Comparison of ENCODE assay signal across 9 cellular contexts in the genomic region with DNA sequence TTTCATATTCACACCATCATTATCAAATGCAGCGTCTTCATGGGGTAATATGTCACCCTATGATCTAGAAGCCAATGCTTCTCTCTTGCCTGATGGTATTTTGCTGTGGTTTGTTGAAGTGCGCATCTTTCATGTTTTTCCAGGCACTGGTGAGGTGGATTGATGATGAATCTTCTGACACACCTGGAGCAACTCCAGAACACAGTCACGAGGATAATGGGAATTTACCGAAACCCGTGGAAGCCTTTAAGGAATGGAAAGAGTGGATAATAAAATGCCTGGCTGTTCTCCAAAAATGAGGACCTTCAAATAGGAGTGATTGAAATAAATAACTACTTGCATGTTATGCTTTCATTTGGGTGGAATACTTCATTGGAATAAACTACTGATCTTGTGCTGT. TPM values are rescaled to one million over a fixed set of nuclear protein-coding genes. Genes with fewer than 3 reads are reported as not detected.
DNase-seq lines count a peak whose midpoint lies in the region; ATAC-seq, FAIRE-seq and TF ChIP-seq lines count a peak whose summit lies in the region.
"Not testable (repeated sequence)": the region's sequence is repeated elsewhere in the genome, so short reads cannot be mapped to it uniquely, and the experiment has no call there.
"Had no signal": no experiment of that assay in that cellular context is flagged by ENCODE, and none has a peak within 500 bp of the region (broad histone marks: within the 10 kb centered on the region; RNA-seq: fewer than 3 reads in every experiment).

No MANE protein-coding gene starts in this region.

- not testable (repeated sequence) for H3K9me3 Mint-ChIP-seq in activated CD4-positive, alpha-beta memory T cell treated with anti-CD3 and anti-CD28 coated beads for 36 hours; activated T-helper 2 cell treated with anti-CD3 and anti-CD28 coated beads, Interferon-gamma antibody, Interleukin-2, Interleukin-4, amounts not matched to agents 10 μg/mL and 5 μg/mL and 100 μg/mL, durations not matched to agents 14 hours and 24 hours and 36 hours; naive B cell; stimulated activated naive B cell treated with anti-CD40 and anti-IgM and Interleukin-4, amounts not matched to agents 10 μg/mL and 1 μg/mL and 100 μg/mL, for 72 hours

- not testable (repeated sequence) for DNase-seq in H54 (ENCODE audit: insufficient read length, low spot score); activated CD4-positive, alpha-beta memory T cell treated with anti-CD3 and anti-CD28 coated beads for 36 hours; activated T-helper 2 cell treated with anti-CD3 and anti-CD28 coated beads, Interferon-gamma antibody, Interleukin-2, Interleukin-4, amounts not matched to agents 10 μg/mL and 5 μg/mL and 100 μg/mL, durations not matched to agents 14 hours and 24 hours and 36 hours (ENCODE audit: low spot score); naive B cell; stimulated activated naive B cell treated with anti-CD40 and anti-IgM and Interleukin-4, amounts not matched to agents 10 μg/mL and 1 μg/mL and 100 μg/mL, for 72 hours
- DNase-seq in astrocyte of the hippocampus (ENCODE audit: low read depth, low spot score) = peak; percentile 10

- H3K36me3 ChIP-seq in BLaER1 = peaks cover 18% of the 10 kb centered on the region; the same call in 1 of the 2 replicates
- not testable (repeated sequence) for H3K36me3 ChIP-seq in SU-DHL-6 (ENCODE audit: low read length)

- H3K27ac ChIP-seq in BLaER1 = peak overlapping the region; percentile 94
- peak overlapping the region; percentile 98 for H3K27ac ChIP-seq in SU-DHL-6 (ENCODE audit: low read depth, low read length)

- not testable (repeated sequence) for ATAC-seq in naive B cell (ENCODE audit: low read depth in 2 of 2); stimulated activated naive B cell treated with anti-CD40 and anti-IgM and Interleukin-4, amounts not matched to agents 10 μg/mL and 1 μg/mL and 100 μg/mL, for 72 hours (replicated peaks)

- not testable (repeated sequence) for H4K20me1 ChIP-seq in BLaER1; SU-DHL-6 (ENCODE audit: low read depth, low read length)

- not testable (repeated sequence) for H3K4me3 ChIP-seq in BLaER1; SU-DHL-6 (ENCODE audit: insufficient read depth, low read length, poor library complexity, severe bottlenecking)

- FAIRE-seq in H54 (lab: Jason Lieb, UNC) = peak; percentile 11

- H3K4me1 Mint-ChIP-seq in activated CD4-positive, alpha-beta memory T cell treated with anti-CD3 and anti-CD28 coated beads for 36 hours (ENCODE audit: low read depth) = peaks cover 87% of the 10 kb centered on the region
- H3K4me1 Mint-ChIP-seq in activated T-helper 2 cell treated with anti-CD3 and anti-CD28 coated beads, Interferon-gamma antibody, Interleukin-2, Interleukin-4, amounts not matched to agents 10 μg/mL and 5 μg/mL and 100 μg/mL, durations not matched to agents 14 hours and 24 hours and 36 hours (ENCODE audit: low read depth) = peaks cover 83% of the 10 kb centered on the region
- peaks cover 26 to 82% (median 64%) of the 10 kb centered on the region in 3 donors for H3K4me1 Mint-ChIP-seq in naive B cell
- H3K4me1 Mint-ChIP-seq in stimulated activated naive B cell treated with anti-CD40 and anti-IgM and Interleukin-4, amounts not matched to agents 10 μg/mL and 1 μg/mL and 100 μg/mL, for 72 hours = peaks cover 45 to 86% of the 10 kb centered on the region in 2 donors

- not testable (repeated sequence) for H3K9me2 ChIP-seq in SU-DHL-6 (replicated peaks; ENCODE audit: insufficient read depth, low read length)

- CTCF ChIA-PET in activated CD4-positive, alpha-beta memory T cell treated with anti-CD3 and anti-CD28 coated beads for 36 hours (lab: Charles Lee) = interaction anchor here (1.1 to 2.3 kb wide), 2 partner anchors 84 to 142 kb away, joined by 3 to 8 read pairs; no protein-coding TSS in a partner anchor

- H2AFZ ChIP-seq in SU-DHL-6 (ENCODE audit: low read depth, low read length, severe bottlenecking) = not testable (repeated sequence)

- TF ChIP-seq CTCF in SU-DHL-6 (IDR thresholded peaks at IDR 0.05; ENCODE audit: insufficient read depth, low read length, poor library complexity, severe bottlenecking) = not testable (repeated sequence)

- H3K4me2 ChIP-seq in BLaER1 (peak overlapping the region; percentile 87), SU-DHL-6 (ENCODE audit: low read depth, low read length, poor library complexity, severe bottlenecking) (peak overlapping the region; percentile 92)

- H3F3A ChIP-seq in SU-DHL-6 (ENCODE audit: insufficient read depth) = peaks cover 87% of the 10 kb centered on the region

- H3K4me1 ChIP-seq in BLaER1 = peaks cover 97% of the 10 kb centered on the region

- not testable (repeated sequence) for H3K27me3 Mint-ChIP-seq in activated CD4-positive, alpha-beta memory T cell treated with anti-CD3 and anti-CD28 coated beads for 36 hours; activated T-helper 2 cell treated with anti-CD3 and anti-CD28 coated beads, Interferon-gamma antibody, Interleukin-2, Interleukin-4, amounts not matched to agents 10 μg/mL and 5 μg/mL and 100 μg/mL, durations not matched to agents 14 hours and 24 hours and 36 hours (ENCODE audit: low read depth); naive B cell; stimulated activated naive B cell treated with anti-CD40 and anti-IgM and Interleukin-4, amounts not matched to agents 10 μg/mL and 1 μg/mL and 100 μg/mL, for 72 hours

- H3K79me2 ChIP-seq in SU-DHL-6 (ENCODE audit: insufficient read depth, low read length) = peaks cover 44% of the 10 kb centered on the region

- not testable (repeated sequence) for H3K27me3 ChIP-seq in BLaER1; SU-DHL-6 (ENCODE audit: low read length)

- H3K4me3 Mint-ChIP-seq in activated CD4-positive, alpha-beta memory T cell treated with anti-CD3 and anti-CD28 coated beads for 36 hours; activated T-helper 2 cell treated with anti-CD3 and anti-CD28 coated beads, Interferon-gamma antibody, Interleukin-2, Interleukin-4, amounts not matched to agents 10 μg/mL and 5 μg/mL and 100 μg/mL, durations not matched to agents 14 hours and 24 hours and 36 hours (ENCODE audit: low read depth); stimulated activated naive B cell treated with anti-CD40 and anti-IgM and Interleukin-4, amounts not matched to agents 10 μg/mL and 1 μg/mL and 100 μg/mL, for 72 hours: not testable (repeated sequence)
- H3K4me3 Mint-ChIP-seq in naive B cell = peak overlapping the region in 5 of 8 donors; percentile 35 to 71 (median 47)

- not testable (repeated sequence) for H3K9me3 ChIP-seq in BLaER1; SU-DHL-6 (ENCODE audit: insufficient read depth, low read length)

- intact Hi-C loops in activated CD4-positive, alpha-beta memory T cell treated with anti-CD3 and anti-CD28 coated beads for 36 hours (cut with micrococcal nuclease) = loop anchor here (5.0 kb wide), 1 partner anchor 91 kb away; no protein-coding TSS in a partner anchor
- intact Hi-C loops in activated T-helper 2 cell treated with anti-CD3 and anti-CD28 coated beads, Interferon-gamma antibody, Interleukin-2, Interleukin-4, amounts not matched to agents 10 μg/mL and 5 μg/mL and 100 μg/mL, durations not matched to agents 14 hours and 24 hours and 36 hours (cut with micrococcal nuclease) = not testable (repeated sequence)

- H3K9ac ChIP-seq in BLaER1 (0 out of 2 replicates have a peak overlapping the region, but pooled peaks have one; percentile 35), SU-DHL-6 (ENCODE audit: low read length) (peak overlapping the region; percentile 97)

- peak overlapping the region; percentile 84 for H3K27ac Mint-ChIP-seq in activated CD4-positive, alpha-beta memory T cell treated with anti-CD3 and anti-CD28 coated beads for 36 hours
- H3K27ac Mint-ChIP-seq in activated T-helper 2 cell treated with anti-CD3 and anti-CD28 coated beads, Interferon-gamma antibody, Interleukin-2, Interleukin-4, amounts not matched to agents 10 μg/mL and 5 μg/mL and 100 μg/mL, durations not matched to agents 14 hours and 24 hours and 36 hours = peak overlapping the region; percentile 87
- peak overlapping the region; percentile 93 to 99 (median 98) for H3K27ac Mint-ChIP-seq in naive B cell
- peak overlapping the region; percentile 14 for H3K27ac Mint-ChIP-seq in stimulated activated naive B cell treated with anti-CD40 and anti-IgM and Interleukin-4, amounts not matched to agents 10 μg/mL and 1 μg/mL and 100 μg/mL, for 72 hours

- peaks cover 48% of the 10 kb centered on the region for H3K36me3 Mint-ChIP-seq in activated CD4-positive, alpha-beta memory T cell treated with anti-CD3 and anti-CD28 coated beads for 36 hours
- peaks cover 68% of the 10 kb centered on the region for H3K36me3 Mint-ChIP-seq in activated T-helper 2 cell treated with anti-CD3 and anti-CD28 coated beads, Interferon-gamma antibody, Interleukin-2, Interleukin-4, amounts not matched to agents 10 μg/mL and 5 μg/mL and 100 μg/mL, durations not matched to agents 14 hours and 24 hours and 36 hours (ENCODE audit: low read depth)
- not testable (repeated sequence) for H3K36me3 Mint-ChIP-seq in naive B cell
- H3K36me3 Mint-ChIP-seq in stimulated activated naive B cell treated with anti-CD40 and anti-IgM and Interleukin-4, amounts not matched to agents 10 μg/mL and 1 μg/mL and 100 μg/mL, for 72 hours = peaks cover 19 to 50% of the 10 kb centered on the region in 2 donors

- TF ChIP-seq POLR2A in H54 (IDR thresholded peaks at IDR 0.05; ENCODE audit: low read depth, low read length) = not testable (repeated sequence)

- POLR2A ChIA-PET in activated CD4-positive, alpha-beta memory T cell treated with anti-CD3 and anti-CD28 coated beads for 36 hours (lab: Charles Lee) = interaction anchor here (1.4 to 3.3 kb wide), 2 partner anchors 9 to 19 kb away, joined by 4 to 31 read pairs; partner anchors contain the start of gene AMZ2

RNA-seq across cellular contexts. Expression of gene AMZ2, which starts 8.8 kb away (rescaled TPM):
- total RNA-seq in activated CD4-positive, alpha-beta memory T cell treated with anti-CD3 and anti-CD28 coated beads for 36 hours = 100 to 1,000 TPM; 134 to 146 TPM
- 85.9 and 111 TPM in 2 replicates for total RNA-seq in activated T-helper 2 cell treated with anti-CD3 and anti-CD28 coated beads, Interferon-gamma antibody, Interleukin-2, Interleukin-4, amounts not matched to agents 10 μg/mL and 5 μg/mL and 100 μg/mL, durations not matched to agents 14 hours and 24 hours and 36 hours
- 100 to 1,000 TPM in 3 of 6 donors, 10 to 100 TPM in 3; 92.7 to 152 (median 106) TPM for polyA plus RNA-seq in naive B cell (ENCODE audit: low read depth in 6 of 6)

RNA-seq across cellular contexts. Expression of gene SLC16A6, which starts 34.3 kb away (rescaled TPM):
- 1 to 10 TPM; 3.5 to 3.6 TPM for total RNA-seq in activated CD4-positive, alpha-beta memory T cell treated with anti-CD3 and anti-CD28 coated beads for 36 hours
- total RNA-seq in activated T-helper 2 cell treated with anti-CD3 and anti-CD28 coated beads, Interferon-gamma antibody, Interleukin-2, Interleukin-4, amounts not matched to agents 10 μg/mL and 5 μg/mL and 100 μg/mL, durations not matched to agents 14 hours and 24 hours and 36 hours = 3.1 and 3.4 TPM in 2 replicates
- under 1 TPM in 3 of 6 donors, not detected in 3; 0.34 to 0.62 (median 0.41) TPM for polyA plus RNA-seq in naive B cell (ENCODE audit: low read depth in 6 of 6)
- total RNA-seq: GM23338 had no signal
- polyA plus RNA-seq: GM23338 had no signal

RNA-seq across cellular contexts. Expression of gene ARSG, which starts 34.6 kb away (rescaled TPM):
- total RNA-seq in activated CD4-positive, alpha-beta memory T cell treated with anti-CD3 and anti-CD28 coated beads for 36 hours = 10 to 100 TPM in 1 of 2 experiments, 1 to 10 TPM in 1; 9.8 to 10.8 TPM
- total RNA-seq in activated T-helper 2 cell treated with anti-CD3 and anti-CD28 coated beads, Interferon-gamma antibody, Interleukin-2, Interleukin-4, amounts not matched to agents 10 μg/mL and 5 μg/mL and 100 μg/mL, durations not matched to agents 14 hours and 24 hours and 36 hours = 7.3 and 9.6 TPM in 2 replicates
- polyA plus RNA-seq in naive B cell (ENCODE audit: low read depth in 6 of 6) = 1 to 10 TPM; 3.4 to 5.8 (median 4.7) TPM

Comparison
In these comparisons a context has a peak if more than half of its experiments do, and no peak if none do; other contexts are left out.
1. H3K27ac Mint-ChIP-seq: peak in every context shown above with its lines; median percentile 98 in naive B cell; 87 in activated T-helper 2 cell treated with anti-CD3 and anti-CD28 coated beads, Interferon-gamma antibody, Interleukin-2, Interleukin-4, amounts not matched to agents 10 μg/mL and 5 μg/mL and 100 μg/mL, durations not matched to agents 14 hours and 24 hours and 36 hours; 84 in activated CD4-positive, alpha-beta memory T cell treated with anti-CD3 and anti-CD28 coated beads for 36 hours; 14 in stimulated activated naive B cell treated with anti-CD40 and anti-IgM and Interleukin-4, amounts not matched to agents 10 μg/mL and 1 μg/mL and 100 μg/mL, for 72 hours.